In genomic region chr6:34381086-34381485, GRCh38 we compare ENCODE assay signal across 1 cellular context.
TF ChIP-seq lines count a peak whose summit lies in the region.

No MANE protein-coding gene starts in this region.

TF ChIP-seq in IMR-90, 13 proteins besides CTCF, POLR2A, EP300 and RAD21 (continued from another document):
- no peak for TF ChIP-seq SMC3 (IDR thresholded peaks at IDR 0.05; ENCODE audit: low read depth, low read length)
- TF ChIP-seq ELK1 (IDR thresholded peaks at IDR 0.05; ENCODE audit: borderline replicate concordance, low read depth, low read length) = no peak
- no peak for TF ChIP-seq MXI1 (IDR thresholded peaks at IDR 0.05; ENCODE audit: borderline replicate concordance, low read depth, low read length)
- no peak for TF ChIP-seq BHLHE40 (IDR thresholded peaks at IDR 0.05; ENCODE audit: low read depth, low read length)
- TF ChIP-seq USF2 (IDR thresholded peaks at IDR 0.05; ENCODE audit: low read depth, low read length) = no peak
- no peak for TF ChIP-seq RFX5 (IDR thresholded peaks at IDR 0.05; ENCODE audit: low read depth, low read length)
- no peak for TF ChIP-seq MAZ (IDR thresholded peaks at IDR 0.05; ENCODE audit: borderline replicate concordance, low read depth, low read length)
